ENCODE assay signal across 19 cellular contexts in genomic region chr3:60890226-60890625, GRCh38.
"Had no signal": no experiment of that assay in that cellular context is flagged by ENCODE, and none has a peak within 500 bp of the region (broad histone marks: within the 10 kb centered on the region; RNA-seq: fewer than 3 reads in every experiment).

No MANE protein-coding gene starts in this region.

- H3K27ac ChIP-seq: heart left ventricle, left ventricle myocardium inferior, lower lobe of right lung, parathyroid adenoma, prostate gland, right lobe of liver, tibial nerve, upper lobe of right lung had no signal

- H3K4me1 ChIP-seq: heart left ventricle, left ventricle myocardium inferior, lower lobe of right lung, prostate gland, right lobe of liver, tibial nerve, upper lobe of right lung had no signal

- H3K79me2 ChIP-seq: parathyroid adenoma had no signal

- H3K4me3 ChIP-seq: heart left ventricle, left ventricle myocardium inferior, lower lobe of right lung, prostate gland, right lobe of liver, tibial nerve, upper lobe of right lung had no signal

- H3K36me3 ChIP-seq: heart left ventricle, left ventricle myocardium inferior, lower lobe of right lung, prostate gland, right lobe of liver, tibial nerve, upper lobe of right lung had no signal

- H2AFZ ChIP-seq: parathyroid adenoma had no signal

- H3K9me3 ChIP-seq: heart left ventricle, left ventricle myocardium inferior, lower lobe of right lung, prostate gland, right lobe of liver, tibial nerve, upper lobe of right lung had no signal

- DNase-seq: heart left ventricle; hippocampal formation; left cardiac atrium; left ventricle myocardium inferior; lower lobe of right lung; mesenchymal stem cell; midbrain; naive B cell; occipital lobe; retina; right lobe of liver; stimulated activated CD4-positive, alpha-beta T cell treated with anti-CD3 and anti-CD28 coated beads, Interleukin-4, amount 100 ng/mL, for 1 hour; stimulated activated CD8-positive, alpha-beta memory T cell treated with anti-CD3 and anti-CD28 coated beads, Interleukin-4, amount 100 ng/mL, for 48 hours; stimulated activated naive CD8-positive, alpha-beta T cell treated with anti-CD3 and anti-CD28 coated beads, Interleukin-15, Interleukin-2, amounts not matched to agents 100 U/mL and 50 U/mL, for 24 hours; upper lobe of right lung had no signal

- H3K27me3 ChIP-seq: heart left ventricle, right lobe of liver, tibial nerve, upper lobe of right lung had no signal

- ATAC-seq: heart left ventricle; left cardiac atrium; lower lobe of right lung; right lobe of liver; stimulated activated effector memory CD8-positive, alpha-beta T cell treated with anti-CD3 and anti-CD28 coated beads, Interleukin-12 subunit alpha, Interleukin-12 subunit beta, amount 100 ng/mL, for 72 hours; stimulated activated naive CD8-positive, alpha-beta T cell treated with anti-CD3 and anti-CD28 coated beads, Interleukin-15, Interleukin-2, amounts not matched to agents 100 U/mL and 50 U/mL, for 24 hours; upper lobe of right lung had no signal
